In the genomic region with DNA sequence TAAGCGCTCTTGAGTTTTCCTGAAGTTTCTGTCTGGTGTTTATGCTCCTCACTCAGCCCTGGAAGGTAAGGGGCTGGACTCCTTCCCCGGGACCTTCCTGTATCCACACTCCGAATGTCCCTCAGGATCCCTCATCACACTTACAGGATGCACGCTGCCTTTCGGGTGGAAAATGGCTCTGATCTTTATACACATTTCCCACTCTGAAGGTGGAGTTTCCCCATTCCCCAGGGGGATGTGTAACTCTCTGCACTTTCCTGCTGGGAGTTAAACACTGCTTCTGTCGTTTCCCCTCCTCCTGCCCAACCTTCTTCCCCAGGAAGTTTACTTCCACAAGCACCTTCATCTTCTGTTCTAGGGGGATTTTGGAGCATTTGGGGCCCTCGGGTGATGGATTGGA, we compare ENCODE assay signal across 18 cellular contexts. TPM values are rescaled to one million over a fixed set of nuclear protein-coding genes. Genes with fewer than 3 reads are reported as not detected.
A peak's percentile ranks its signal among the peaks of the same experiment; 100 is the strongest.
DNase-seq lines count a peak whose midpoint lies in the region; ATAC-seq, FAIRE-seq and TF ChIP-seq lines count a peak whose summit lies in the region.
"Had no signal": no experiment of that assay in that cellular context is flagged by ENCODE, and none has a peak within 500 bp of the region (broad histone marks: within the 10 kb centered on the region; RNA-seq: fewer than 3 reads in every experiment).

No MANE protein-coding gene starts in this region.

- H4K20me1 ChIP-seq in BLaER1 treated with 17β-estradiol and CSF1 and Interleukin-3, amounts not matched to agents 10 nM and 100 nM: no peaks in the 10 kb centered on the region

- no peak for FAIRE-seq in GM19239 (lab: Jason Lieb, UNC)
- FAIRE-seq: GM12891, GM18507 had no signal

- H3K9me3 ChIP-seq in BLaER1 treated with 17β-estradiol and CSF1 and Interleukin-3, amounts not matched to agents 10 nM and 100 nM (replicated peaks in 1 of 11): peaks cover 0 to 5% (median 0%) of the 10 kb centered on the region in 11 experiments; a peak in 1 of 22 replicates
- H3K9me3 ChIP-seq in NT2/D1 (ENCODE audit: insufficient read depth, low read length) (no peaks in the 10 kb centered on the region), spleen (no peaks in the 10 kb centered on the region)

- intact Hi-C loops in left ventricle myocardium superior (cut with micrococcal nuclease): no loop called here
- intact Hi-C loops in spleen (cut with DNase I; ENCODE audit: low total_unique reads): no loop called here

- DNase-seq in NT2/D1 (ENCODE audit: low read depth, low spot score): no peak
- DNase-seq in left ventricle myocardium superior: no peak
- DNase-seq in spleen: no peak
- DNase-seq in GM19239 (ENCODE audit: insufficient read length, low spot score): no peak
- DNase-seq: GF-D8, GOT3, NCI-H1436, NCI-H2029, NCI-H2171, NCI-H446 treated with DMSO at 0.1 percent for 48 hours, PC-3 had no signal

- H3K4me1 ChIP-seq in BLaER1 treated with 17β-estradiol and CSF1 and Interleukin-3, amounts not matched to agents 10 nM and 100 nM: peaks cover 5 to 28% (median 25%) of the 10 kb centered on the region in 10 experiments; a peak in 17 of 20 replicates
- peaks cover 9% of the 10 kb centered on the region for H3K4me1 ChIP-seq in NT2/D1 (ENCODE audit: insufficient read depth, insufficient read length)
- H3K4me1 ChIP-seq in spleen: peaks cover 0 to 44% (median 18%) of the 10 kb centered on the region in 6 donors

- no peak overlapping the region; a peak in 1 of 22 replicates for H3K9ac ChIP-seq in BLaER1 treated with 17β-estradiol and CSF1 and Interleukin-3, amounts not matched to agents 10 nM and 100 nM
- H3K9ac ChIP-seq in NT2/D1 (ENCODE audit: insufficient read length, low read depth): peak overlapping the region; percentile 9
- H3K9ac ChIP-seq: KMS-11 had no signal

- H3K4me2 ChIP-seq in BLaER1 treated with 17β-estradiol and CSF1 and Interleukin-3, amounts not matched to agents 10 nM and 100 nM: peak overlapping the region; percentile 10 to 62 (median 36); a peak in 13 of 22 replicates
- H3K4me2 ChIP-seq: KMS-11 had no signal

- H3K27me3 ChIP-seq in BLaER1 treated with 17β-estradiol and CSF1 and Interleukin-3, amounts not matched to agents 10 nM and 100 nM: no peaks in the 10 kb centered on the region
- H3K27me3 ChIP-seq in NT2/D1 (ENCODE audit: insufficient read depth, insufficient read length) (no peaks in the 10 kb centered on the region), spleen (replicated peaks in 1 of 7) (peaks cover 0 to 5% (median 0%) of the 10 kb centered on the region in 7 donors)

- H3K36me3 ChIP-seq in BLaER1 treated with 17β-estradiol and CSF1 and Interleukin-3, amounts not matched to agents 10 nM and 100 nM: no peaks in the 10 kb centered on the region
- H3K36me3 ChIP-seq in NT2/D1 (ENCODE audit: insufficient read depth, insufficient read length, low read length) (no peaks in the 10 kb centered on the region), spleen (no peaks in the 10 kb centered on the region)

- H3K27ac ChIP-seq in BLaER1 treated with 17β-estradiol and CSF1 and Interleukin-3, amounts not matched to agents 10 nM and 100 nM: peak overlapping the region in 5 of 11 experiments; percentile 3 to 62 (median 49); a peak in 5 of 22 replicates
- peak overlapping the region in 7 of 8 donors; percentile 49 to 92 (median 78) for H3K27ac ChIP-seq in spleen
- H3K27ac ChIP-seq: KMS-11, RWPE1 had no signal

- TF ChIP-seq POLR2A in spleen (IDR thresholded peaks at IDR 0.05): no peak

- peak; percentile 54 for ATAC-seq in left ventricle myocardium superior
- no peak for ATAC-seq in GM19351 (IDR thresholded peaks at IDR 0.05; ENCODE audit: unreplicated experiment)
- ATAC-seq in HG03520 (IDR thresholded peaks at IDR 0.05; ENCODE audit: unreplicated experiment): no peak
- ATAC-seq: PC-3 had no signal

- 52 to 66% (median 65%) methylated on average over 7 of the region's 7 CpGs for WGBS in spleen, 5 donors

- H3K4me3 ChIP-seq in BLaER1 treated with 17β-estradiol and CSF1 and Interleukin-3, amounts not matched to agents 10 nM and 100 nM: no peak overlapping the region
- H3K4me3 ChIP-seq in NT2/D1 (ENCODE audit: insufficient read length, low read depth) (no peak overlapping the region), spleen (no peak overlapping the region)

- no peak for TF ChIP-seq CTCF in spleen (IDR thresholded peaks at IDR 0.05 in 8 of 11, conservative IDR thresholded peaks at IDR 0.05 in 3 of 11)

RNA-seq across cellular contexts. Expression of a gene that starts 17.1 kb away (rescaled TPM):
- total RNA-seq in left ventricle myocardium superior (68.4 TPM), spleen (100 to 1,000 TPM; 110 to 193 (median 164) TPM)
- polyA plus RNA-seq in spleen: 10 to 100 TPM in 1 of 3 donors, 1 to 10 TPM in 2; 6.9 to 13.2 (median 7.4) TPM
